ENCODE assay signal across 1 cellular context in the genomic region with DNA sequence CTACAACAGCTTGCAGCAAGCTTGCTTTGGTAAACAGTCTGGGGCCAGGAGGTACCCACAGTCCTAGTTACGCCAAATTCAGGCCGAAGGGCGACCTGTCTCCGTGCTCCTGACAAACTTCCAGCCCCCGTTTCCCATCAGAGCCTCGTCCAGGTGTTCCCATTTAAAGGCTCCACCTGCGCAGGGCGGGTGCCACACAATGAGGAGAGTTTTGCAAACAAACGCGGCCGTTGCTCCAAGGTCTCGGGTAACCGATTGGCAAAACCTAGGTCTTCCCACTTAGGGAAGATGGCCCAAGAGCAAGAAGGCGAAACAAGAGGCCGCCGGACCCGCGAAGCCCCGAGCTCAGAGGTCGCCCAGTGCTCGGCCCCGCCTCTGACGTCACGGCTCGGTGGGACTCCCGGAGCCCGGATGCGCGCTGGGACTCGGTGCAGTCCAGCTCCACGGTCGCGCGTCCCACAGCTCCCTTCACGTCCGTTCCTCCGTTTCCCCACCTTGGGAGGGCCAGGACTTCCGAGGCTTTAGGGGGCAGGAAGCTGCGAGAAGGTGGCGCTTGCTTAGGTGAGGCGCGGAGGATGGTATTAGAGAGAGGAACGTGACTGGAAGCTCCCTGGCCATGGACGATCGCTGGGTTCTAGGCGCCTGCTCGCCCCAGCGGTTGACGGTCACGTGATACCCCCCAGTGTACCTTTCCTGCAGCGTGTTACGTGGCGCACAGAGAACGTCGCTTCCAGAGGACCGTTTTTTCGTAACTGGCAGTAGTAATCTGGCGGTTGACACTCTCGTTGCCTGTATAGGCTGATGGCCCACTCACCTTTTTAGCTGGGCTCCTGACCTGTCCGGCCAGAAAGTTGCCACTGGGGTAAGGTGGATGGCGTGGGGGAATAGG.
TF ChIP-seq lines count a peak whose summit lies in the region.

No MANE protein-coding gene starts in this region.

TF ChIP-seq in HepG2, 621 proteins besides CTCF, POLR2A, EP300 and RAD21 (continued from another document and continues in another):
- TF ChIP-seq, protein P1, sequence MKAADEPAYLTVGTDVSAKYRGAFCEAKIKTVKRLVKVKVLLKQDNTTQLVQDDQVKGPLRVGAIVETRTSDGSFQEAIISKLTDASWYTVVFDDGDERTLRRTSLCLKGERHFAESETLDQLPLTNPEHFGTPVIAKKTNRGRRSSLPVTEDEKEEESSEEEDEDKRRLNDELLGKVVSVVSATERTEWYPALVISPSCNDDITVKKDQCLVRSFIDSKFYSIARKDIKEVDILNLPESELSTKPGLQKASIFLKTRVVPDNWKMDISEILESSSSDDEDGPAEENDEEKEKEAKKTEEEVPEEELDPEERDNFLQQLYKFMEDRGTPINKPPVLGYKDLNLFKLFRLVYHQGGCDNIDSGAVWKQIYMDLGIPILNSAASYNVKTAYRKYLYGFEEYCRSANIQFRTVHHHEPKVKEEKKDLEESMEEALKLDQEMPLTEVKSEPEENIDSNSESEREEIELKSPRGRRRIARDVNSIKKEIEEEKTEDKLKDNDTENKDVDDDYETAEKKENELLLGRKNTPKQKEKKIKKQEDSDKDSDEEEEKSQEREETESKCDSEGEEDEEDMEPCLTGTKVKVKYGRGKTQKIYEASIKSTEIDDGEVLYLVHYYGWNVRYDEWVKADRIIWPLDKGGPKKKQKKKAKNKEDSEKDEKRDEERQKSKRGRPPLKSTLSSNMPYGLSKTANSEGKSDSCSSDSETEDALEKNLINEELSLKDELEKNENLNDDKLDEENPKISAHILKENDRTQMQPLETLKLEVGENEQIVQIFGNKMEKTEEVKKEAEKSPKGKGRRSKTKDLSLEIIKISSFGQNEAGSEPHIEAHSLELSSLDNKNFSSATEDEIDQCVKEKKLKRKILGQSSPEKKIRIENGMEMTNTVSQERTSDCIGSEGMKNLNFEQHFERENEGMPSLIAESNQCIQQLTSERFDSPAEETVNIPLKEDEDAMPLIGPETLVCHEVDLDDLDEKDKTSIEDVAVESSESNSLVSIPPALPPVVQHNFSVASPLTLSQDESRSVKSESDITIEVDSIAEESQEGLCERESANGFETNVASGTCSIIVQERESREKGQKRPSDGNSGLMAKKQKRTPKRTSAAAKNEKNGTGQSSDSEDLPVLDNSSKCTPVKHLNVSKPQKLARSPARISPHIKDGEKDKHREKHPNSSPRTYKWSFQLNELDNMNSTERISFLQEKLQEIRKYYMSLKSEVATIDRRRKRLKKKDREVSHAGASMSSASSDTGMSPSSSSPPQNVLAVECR (CRISPR knock-in tag; IDR thresholded peaks at IDR 0.05; ENCODE audit: borderline replicate concordance): peak; percentile 69; the same call in 1 of the 2 replicates
- TF ChIP-seq ESRRA (CRISPR knock-in tag; IDR thresholded peaks at IDR 0.05; ENCODE audit: low read depth) (no peak; the same call in 1 of the 2 replicates), ZNF724P (CRISPR knock-in tag; IDR thresholded peaks at IDR 0.05; ENCODE audit: borderline replicate concordance) (no peak), ZKSCAN8 (CRISPR knock-in tag; IDR thresholded peaks at IDR 0.05; ENCODE audit: borderline replicate concordance) (0 out of 2 replicates have a peak, but pooled peaks have one; percentile 27), HNRNPL (IDR thresholded peaks at IDR 0.05; ENCODE audit: low read depth, low read length) (0 out of 2 replicates have a peak, but pooled peaks have one; percentile 44), REXO4 (CRISPR knock-in tag; IDR thresholded peaks at IDR 0.05; ENCODE audit: borderline replicate concordance) (0 out of 2 replicates have a peak, but pooled peaks have one; percentile 53), PAWR (CRISPR knock-in tag; IDR thresholded peaks at IDR 0.05; ENCODE audit: borderline replicate concordance) (no peak), CBFB (CRISPR knock-in tag; IDR thresholded peaks at IDR 0.05) (peak; percentile 81; the same call in 1 of the 2 replicates), ZSCAN22 (CRISPR knock-in tag; IDR thresholded peaks at IDR 0.05) (no peak), DPF2 (CRISPR knock-in tag; IDR thresholded peaks at IDR 0.05; ENCODE audit: borderline replicate concordance, low read depth) (no peak), SP5 (CRISPR knock-in tag; IDR thresholded peaks at IDR 0.05; ENCODE audit: borderline replicate concordance, low read depth) (peak; percentile 52; the same call in 1 of the 2 replicates), SIX1 (CRISPR knock-in tag; IDR thresholded peaks at IDR 0.05; ENCODE audit: borderline replicate concordance) (no peak), ZFYVE20 (CRISPR knock-in tag; IDR thresholded peaks at IDR 0.05; ENCODE audit: borderline replicate concordance, low read depth) (no peak), ZNF598 (CRISPR knock-in tag; IDR thresholded peaks at IDR 0.05; ENCODE audit: borderline replicate concordance) (no peak), ZNF652 (CRISPR knock-in tag; IDR thresholded peaks at IDR 0.05; ENCODE audit: borderline replicate concordance, low read depth) (0 out of 2 replicates have a peak, but pooled peaks have one; percentile 58), ZNF564 (CRISPR knock-in tag; IDR thresholded peaks at IDR 0.05) (peak; percentile 78; the same call in 1 of the 2 replicates), SYNCRIP (IDR thresholded peaks at IDR 0.05; ENCODE audit: insufficient read depth, low read depth, low read length) (no peak), ZFP36 (IDR thresholded peaks at IDR 0.05; ENCODE audit: borderline replicate concordance, low read depth, low read length, partially characterized antibody) (no peak), ZNF749 (CRISPR knock-in tag; IDR thresholded peaks at IDR 0.05; ENCODE audit: borderline replicate concordance) (peak; percentile 82), BORCS8-MEF2B (CRISPR knock-in tag; IDR thresholded peaks at IDR 0.05) (0 out of 2 replicates have a peak, but pooled peaks have one; percentile 50)
- TF ChIP-seq, protein P2, sequence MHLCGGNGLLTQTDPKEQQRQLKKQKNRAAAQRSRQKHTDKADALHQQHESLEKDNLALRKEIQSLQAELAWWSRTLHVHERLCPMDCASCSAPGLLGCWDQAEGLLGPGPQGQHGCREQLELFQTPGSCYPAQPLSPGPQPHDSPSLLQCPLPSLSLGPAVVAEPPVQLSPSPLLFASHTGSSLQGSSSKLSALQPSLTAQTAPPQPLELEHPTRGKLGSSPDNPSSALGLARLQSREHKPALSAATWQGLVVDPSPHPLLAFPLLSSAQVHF (CRISPR knock-in tag; IDR thresholded peaks at IDR 0.05): 0 out of 2 replicates have a peak, but pooled peaks have one; percentile 67
- TF ChIP-seq, protein P3, sequence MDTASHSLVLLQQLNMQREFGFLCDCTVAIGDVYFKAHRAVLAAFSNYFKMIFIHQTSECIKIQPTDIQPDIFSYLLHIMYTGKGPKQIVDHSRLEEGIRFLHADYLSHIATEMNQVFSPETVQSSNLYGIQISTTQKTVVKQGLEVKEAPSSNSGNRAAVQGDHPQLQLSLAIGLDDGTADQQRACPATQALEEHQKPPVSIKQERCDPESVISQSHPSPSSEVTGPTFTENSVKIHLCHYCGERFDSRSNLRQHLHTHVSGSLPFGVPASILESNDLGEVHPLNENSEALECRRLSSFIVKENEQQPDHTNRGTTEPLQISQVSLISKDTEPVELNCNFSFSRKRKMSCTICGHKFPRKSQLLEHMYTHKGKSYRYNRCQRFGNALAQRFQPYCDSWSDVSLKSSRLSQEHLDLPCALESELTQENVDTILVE (CRISPR knock-in tag; IDR thresholded peaks at IDR 0.05): no peak
- TF ChIP-seq, protein P4, sequence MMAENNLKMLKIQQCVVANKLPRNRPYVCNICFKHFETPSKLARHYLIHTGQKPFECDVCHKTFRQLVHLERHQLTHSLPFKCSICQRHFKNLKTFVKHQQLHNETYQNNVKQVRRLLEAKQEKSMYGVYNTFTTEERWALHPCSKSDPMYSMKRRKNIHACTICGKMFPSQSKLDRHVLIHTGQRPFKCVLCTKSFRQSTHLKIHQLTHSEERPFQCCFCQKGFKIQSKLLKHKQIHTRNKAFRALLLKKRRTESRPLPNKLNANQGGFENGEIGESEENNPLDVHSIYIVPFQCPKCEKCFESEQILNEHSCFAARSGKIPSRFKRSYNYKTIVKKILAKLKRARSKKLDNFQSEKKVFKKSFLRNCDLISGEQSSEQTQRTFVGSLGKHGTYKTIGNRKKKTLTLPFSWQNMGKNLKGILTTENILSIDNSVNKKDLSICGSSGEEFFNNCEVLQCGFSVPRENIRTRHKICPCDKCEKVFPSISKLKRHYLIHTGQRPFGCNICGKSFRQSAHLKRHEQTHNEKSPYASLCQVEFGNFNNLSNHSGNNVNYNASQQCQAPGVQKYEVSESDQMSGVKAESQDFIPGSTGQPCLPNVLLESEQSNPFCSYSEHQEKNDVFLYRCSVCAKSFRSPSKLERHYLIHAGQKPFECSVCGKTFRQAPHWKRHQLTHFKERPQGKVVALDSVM (CRISPR knock-in tag; IDR thresholded peaks at IDR 0.05): no peak; the same call in 1 of the 2 replicates
- TF ChIP-seq, protein P5, sequence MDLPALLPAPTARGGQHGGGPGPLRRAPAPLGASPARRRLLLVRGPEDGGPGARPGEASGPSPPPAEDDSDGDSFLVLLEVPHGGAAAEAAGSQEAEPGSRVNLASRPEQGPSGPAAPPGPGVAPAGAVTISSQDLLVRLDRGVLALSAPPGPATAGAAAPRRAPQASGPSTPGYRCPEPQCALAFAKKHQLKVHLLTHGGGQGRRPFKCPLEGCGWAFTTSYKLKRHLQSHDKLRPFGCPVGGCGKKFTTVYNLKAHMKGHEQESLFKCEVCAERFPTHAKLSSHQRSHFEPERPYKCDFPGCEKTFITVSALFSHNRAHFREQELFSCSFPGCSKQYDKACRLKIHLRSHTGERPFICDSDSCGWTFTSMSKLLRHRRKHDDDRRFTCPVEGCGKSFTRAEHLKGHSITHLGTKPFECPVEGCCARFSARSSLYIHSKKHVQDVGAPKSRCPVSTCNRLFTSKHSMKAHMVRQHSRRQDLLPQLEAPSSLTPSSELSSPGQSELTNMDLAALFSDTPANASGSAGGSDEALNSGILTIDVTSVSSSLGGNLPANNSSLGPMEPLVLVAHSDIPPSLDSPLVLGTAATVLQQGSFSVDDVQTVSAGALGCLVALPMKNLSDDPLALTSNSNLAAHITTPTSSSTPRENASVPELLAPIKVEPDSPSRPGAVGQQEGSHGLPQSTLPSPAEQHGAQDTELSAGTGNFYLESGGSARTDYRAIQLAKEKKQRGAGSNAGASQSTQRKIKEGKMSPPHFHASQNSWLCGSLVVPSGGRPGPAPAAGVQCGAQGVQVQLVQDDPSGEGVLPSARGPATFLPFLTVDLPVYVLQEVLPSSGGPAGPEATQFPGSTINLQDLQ (CRISPR knock-in tag; IDR thresholded peaks at IDR 0.05): no peak
- TF ChIP-seq, protein P6, sequence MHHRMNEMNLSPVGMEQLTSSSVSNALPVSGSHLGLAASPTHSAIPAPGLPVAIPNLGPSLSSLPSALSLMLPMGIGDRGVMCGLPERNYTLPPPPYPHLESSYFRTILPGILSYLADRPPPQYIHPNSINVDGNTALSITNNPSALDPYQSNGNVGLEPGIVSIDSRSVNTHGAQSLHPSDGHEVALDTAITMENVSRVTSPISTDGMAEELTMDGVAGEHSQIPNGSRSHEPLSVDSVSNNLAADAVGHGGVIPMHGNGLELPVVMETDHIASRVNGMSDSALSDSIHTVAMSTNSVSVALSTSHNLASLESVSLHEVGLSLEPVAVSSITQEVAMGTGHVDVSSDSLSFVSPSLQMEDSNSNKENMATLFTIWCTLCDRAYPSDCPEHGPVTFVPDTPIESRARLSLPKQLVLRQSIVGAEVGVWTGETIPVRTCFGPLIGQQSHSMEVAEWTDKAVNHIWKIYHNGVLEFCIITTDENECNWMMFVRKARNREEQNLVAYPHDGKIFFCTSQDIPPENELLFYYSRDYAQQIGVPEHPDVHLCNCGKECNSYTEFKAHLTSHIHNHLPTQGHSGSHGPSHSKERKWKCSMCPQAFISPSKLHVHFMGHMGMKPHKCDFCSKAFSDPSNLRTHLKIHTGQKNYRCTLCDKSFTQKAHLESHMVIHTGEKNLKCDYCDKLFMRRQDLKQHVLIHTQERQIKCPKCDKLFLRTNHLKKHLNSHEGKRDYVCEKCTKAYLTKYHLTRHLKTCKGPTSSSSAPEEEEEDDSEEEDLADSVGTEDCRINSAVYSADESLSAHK (CRISPR knock-in tag; IDR thresholded peaks at IDR 0.05; ENCODE audit: borderline replicate concordance): no peak
- TF ChIP-seq, protein P7, sequence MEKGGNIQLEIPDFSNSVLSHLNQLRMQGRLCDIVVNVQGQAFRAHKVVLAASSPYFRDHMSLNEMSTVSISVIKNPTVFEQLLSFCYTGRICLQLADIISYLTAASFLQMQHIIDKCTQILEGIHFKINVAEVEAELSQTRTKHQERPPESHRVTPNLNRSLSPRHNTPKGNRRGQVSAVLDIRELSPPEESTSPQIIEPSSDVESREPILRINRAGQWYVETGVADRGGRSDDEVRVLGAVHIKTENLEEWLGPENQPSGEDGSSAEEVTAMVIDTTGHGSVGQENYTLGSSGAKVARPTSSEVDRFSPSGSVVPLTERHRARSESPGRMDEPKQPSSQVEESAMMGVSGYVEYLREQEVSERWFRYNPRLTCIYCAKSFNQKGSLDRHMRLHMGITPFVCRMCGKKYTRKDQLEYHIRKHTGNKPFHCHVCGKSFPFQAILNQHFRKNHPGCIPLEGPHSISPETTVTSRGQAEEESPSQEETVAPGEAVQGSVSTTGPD (CRISPR knock-in tag; IDR thresholded peaks at IDR 0.05): 0 out of 2 replicates have a peak, but pooled peaks have one; percentile 44
- TF ChIP-seq, protein P8, sequence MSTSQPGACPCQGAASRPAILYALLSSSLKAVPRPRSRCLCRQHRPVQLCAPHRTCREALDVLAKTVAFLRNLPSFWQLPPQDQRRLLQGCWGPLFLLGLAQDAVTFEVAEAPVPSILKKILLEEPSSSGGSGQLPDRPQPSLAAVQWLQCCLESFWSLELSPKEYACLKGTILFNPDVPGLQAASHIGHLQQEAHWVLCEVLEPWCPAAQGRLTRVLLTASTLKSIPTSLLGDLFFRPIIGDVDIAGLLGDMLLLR (CRISPR knock-in tag; IDR thresholded peaks at IDR 0.05): 0 out of 2 replicates have a peak, but pooled peaks have one; percentile 53
- TF ChIP-seq, protein P9, sequence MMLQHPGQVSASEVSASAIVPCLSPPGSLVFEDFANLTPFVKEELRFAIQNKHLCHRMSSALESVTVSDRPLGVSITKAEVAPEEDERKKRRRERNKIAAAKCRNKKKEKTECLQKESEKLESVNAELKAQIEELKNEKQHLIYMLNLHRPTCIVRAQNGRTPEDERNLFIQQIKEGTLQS (CRISPR knock-in tag; IDR thresholded peaks at IDR 0.05): no peak
- TF ChIP-seq, protein P10, sequence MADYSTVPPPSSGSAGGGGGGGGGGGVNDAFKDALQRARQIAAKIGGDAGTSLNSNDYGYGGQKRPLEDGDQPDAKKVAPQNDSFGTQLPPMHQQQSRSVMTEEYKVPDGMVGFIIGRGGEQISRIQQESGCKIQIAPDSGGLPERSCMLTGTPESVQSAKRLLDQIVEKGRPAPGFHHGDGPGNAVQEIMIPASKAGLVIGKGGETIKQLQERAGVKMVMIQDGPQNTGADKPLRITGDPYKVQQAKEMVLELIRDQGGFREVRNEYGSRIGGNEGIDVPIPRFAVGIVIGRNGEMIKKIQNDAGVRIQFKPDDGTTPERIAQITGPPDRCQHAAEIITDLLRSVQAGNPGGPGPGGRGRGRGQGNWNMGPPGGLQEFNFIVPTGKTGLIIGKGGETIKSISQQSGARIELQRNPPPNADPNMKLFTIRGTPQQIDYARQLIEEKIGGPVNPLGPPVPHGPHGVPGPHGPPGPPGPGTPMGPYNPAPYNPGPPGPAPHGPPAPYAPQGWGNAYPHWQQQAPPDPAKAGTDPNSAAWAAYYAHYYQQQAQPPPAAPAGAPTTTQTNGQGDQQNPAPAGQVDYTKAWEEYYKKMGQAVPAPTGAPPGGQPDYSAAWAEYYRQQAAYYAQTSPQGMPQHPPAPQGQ (CRISPR knock-in tag; IDR thresholded peaks at IDR 0.05; ENCODE audit: borderline replicate concordance): no peak
